In genomic region chr15:55742927-55743614, GRCh38 we compare ENCODE assay signal across 8 cellular contexts. TPM values are rescaled to one million over a fixed set of nuclear protein-coding genes. Genes with fewer than 3 reads are reported as not detected.
A peak's percentile ranks its signal among the peaks of the same experiment; 100 is the strongest.
DNase-seq lines count a peak whose midpoint lies in the region; ATAC-seq and TF ChIP-seq lines count a peak whose summit lies in the region.

Gene PRTG (minus strand): TSS chr15:55743152. CDS start chr15:55742931, 221 bp downstream.

- peaks cover 4% of the 10 kb centered on the region for H3K4me1 Mint-ChIP-seq in activated CD4-positive, alpha-beta T cell treated with anti-CD3 and anti-CD28 coated beads, Interleukin-2, amount 10 ng/mL, durations not matched to agents 7 days and 5 days

- H3K9me3 Mint-ChIP-seq in activated CD4-positive, alpha-beta T cell treated with anti-CD3 and anti-CD28 coated beads, Interleukin-2, amount 10 ng/mL, durations not matched to agents 7 days and 5 days = no peaks in the 10 kb centered on the region

- no peaks in the 10 kb centered on the region for H3K36me3 ChIP-seq in mammary epithelial cell (ENCODE audit: insufficient read depth, low read length)

- no peaks in the 10 kb centered on the region for H3K79me2 ChIP-seq in mammary epithelial cell (ENCODE audit: insufficient read depth, low read length)

- H3K27me3 Mint-ChIP-seq in activated CD4-positive, alpha-beta T cell treated with anti-CD3 and anti-CD28 coated beads, Interleukin-2, amount 10 ng/mL, durations not matched to agents 7 days and 5 days = peaks cover 34% of the 10 kb centered on the region

- BruUV-seq in mammary epithelial cell (replicated peaks; lab: Mats Ljungman, UMichigan) = no TSS peak

- peak within 1 kb of the TSS; percentile 97 for H3K4me2 ChIP-seq in mammary epithelial cell (ENCODE audit: insufficient read depth, low read depth, low read length)

- no peaks in the 10 kb centered on the region for H4K20me1 ChIP-seq in mammary epithelial cell (ENCODE audit: insufficient read depth, low read length)

- POLR2A ChIA-PET in activated CD4-positive, alpha-beta T cell treated with anti-CD3 and anti-CD28 coated beads, Interleukin-2, amount 10 ng/mL, durations not matched to agents 7 days and 5 days (lab: Charles Lee) = no interaction called here

- H3K36me3 Mint-ChIP-seq in activated CD4-positive, alpha-beta T cell treated with anti-CD3 and anti-CD28 coated beads, Interleukin-2, amount 10 ng/mL, durations not matched to agents 7 days and 5 days (ENCODE audit: low read depth) = no peaks in the 10 kb centered on the region

- H3K4me3 ChIP-seq in mammary epithelial cell (replicated peaks in 1 of 3; ENCODE audit: insufficient read depth in 1 of 3, low read depth in 2 of 3, low read length in 3 of 3) = peak within 1 kb of the TSS; percentile 28 to 56 (median 46)
- H3K4me3 ChIP-seq in skin epidermis = peak within 1 kb of the TSS; percentile 36 to 67 (median 56)

- no peak for DNase-seq in activated CD4-positive, alpha-beta T cell treated with anti-CD3 and anti-CD28 coated beads, Interleukin-2, amount 10 ng/mL, durations not matched to agents 7 days and 5 days
- no peak for DNase-seq in activated CD4-positive, alpha-beta T cell treated with anti-CD3 and anti-CD28 coated beads, Interleukin-2, amount 50 U/mL, for 4 hours
- DNase-seq in NCI-H69 (lab: John Stamatoyannopoulos, UW) (peak; percentile 69), mammary epithelial cell (peak; percentile 37), islet precursor cell (peak; percentile 97), MV-4-11 (lab: John Stamatoyannopoulos, UW) (no peak)

- H3K27ac Mint-ChIP-seq in activated CD4-positive, alpha-beta T cell treated with anti-CD3 and anti-CD28 coated beads, Interleukin-2, amount 10 ng/mL, durations not matched to agents 7 days and 5 days = no peak within 1 kb of the TSS

- CTCF ChIA-PET in activated CD4-positive, alpha-beta T cell treated with anti-CD3 and anti-CD28 coated beads, Interleukin-2, amount 10 ng/mL, durations not matched to agents 7 days and 5 days (lab: Charles Lee) = no interaction called here
- CTCF ChIA-PET in mammary epithelial cell (lab: Charles Lee; ENCODE audit: low non-redundant PET) = no interaction called here

- in situ Hi-C loops in mammary epithelial cell (cut with MboI; ENCODE audit: low sequenced_read_pairs in 2 of 2) = no loop called here

- intact Hi-C loops in mammary epithelial cell (cut with micrococcal nuclease) = no loop called here

- H3K9ac ChIP-seq in mammary epithelial cell (ENCODE audit: insufficient read depth, low read length) = no peak within 1 kb of the TSS

- H3K27ac ChIP-seq in mammary epithelial cell (ENCODE audit: insufficient read depth, low read depth, low read length) = no peak within 1 kb of the TSS
- peak within 1 kb of the TSS in 11 of 21 experiments; percentile 3 to 66 (median 36) for H3K27ac ChIP-seq in skin epidermis

- peaks cover 2% of the 10 kb centered on the region for H3K4me1 ChIP-seq in mammary epithelial cell (ENCODE audit: insufficient read depth, low read length)

- peaks cover 38% of the 10 kb centered on the region for H3K27me3 ChIP-seq in mammary epithelial cell (ENCODE audit: insufficient read depth, low read length)

- H2AFZ ChIP-seq in mammary epithelial cell (ENCODE audit: low read depth, low read length) = peak within 1 kb of the TSS; percentile 85

- TF ChIP-seq CTCF in mammary epithelial cell (conservative IDR thresholded peaks at IDR 0.05 in 1 of 2, IDR thresholded peaks at IDR 0.05 in 1 of 2; ENCODE audit: extremely low read depth in 1 of 2, insufficient read depth in 1 of 2, low read depth in 1 of 2, low read length in 2 of 2) = no peak

- peak within 1 kb of the TSS; percentile 56 for H3K4me3 Mint-ChIP-seq in activated CD4-positive, alpha-beta T cell treated with anti-CD3 and anti-CD28 coated beads, Interleukin-2, amount 10 ng/mL, durations not matched to agents 7 days and 5 days

- WGBS in mammary epithelial cell (ENCODE audit: low coverage, missing lambda C conversion rate) = 5% methylated on average over 9 of the region's 71 CpGs

- no peak for ATAC-seq in HG03025 (IDR thresholded peaks at IDR 0.05; ENCODE audit: low FRiP score, unreplicated experiment)

- dilution Hi-C loops in mammary epithelial cell (cut with HindIII; ENCODE audit: low sequenced_read_pairs) = no loop called here

- H3K9me3 ChIP-seq in mammary epithelial cell (replicated peaks; ENCODE audit: insufficient read depth, low read length) = no peaks in the 10 kb centered on the region

RNA-seq across cellular contexts. Expression of gene PRTG, which starts in this region (rescaled TPM):
- not detected for total RNA-seq in activated CD4-positive, alpha-beta T cell treated with anti-CD3 and anti-CD28 coated beads, Interleukin-2, amount 10 ng/mL, durations not matched to agents 7 days and 5 days
- total RNA-seq in mammary epithelial cell = 1 to 10 TPM in 1 of 2 donors, under 1 TPM in 1; 0.71 to 4.3 TPM
- polyA plus RNA-seq in mammary epithelial cell = 0.01 TPM
- not detected for polyA minus RNA-seq in mammary epithelial cell

Comparison
In these comparisons a context has a peak if more than half of its experiments do, and no peak if none do; other contexts are left out.
1. DNase-seq: peak in NCI-H69 (single experiment), mammary epithelial cell (single experiment) and islet precursor cell (single experiment); none in activated CD4-positive, alpha-beta T cell treated with anti-CD3 and anti-CD28 coated beads, Interleukin-2, amount 10 ng/mL, durations not matched to agents 7 days and 5 days (single experiment), activated CD4-positive, alpha-beta T cell treated with anti-CD3 and anti-CD28 coated beads, Interleukin-2, amount 50 U/mL, for 4 hours (0 of 2) and MV-4-11 (single experiment).